ENCODE assay signal across 24 cellular contexts in genomic region chr6:46642928-46643751, GRCh38. TPM values are rescaled to one million over a fixed set of nuclear protein-coding genes. Genes with fewer than 3 reads are reported as not detected.
DNase-seq lines count a peak whose midpoint lies in the region; ATAC-seq, FAIRE-seq and TF ChIP-seq lines count a peak whose summit lies in the region.
"Had no signal": no experiment of that assay in that cellular context is flagged by ENCODE, and none has a peak within 500 bp of the region (broad histone marks: within the 10 kb centered on the region; RNA-seq: fewer than 3 reads in every experiment).

No MANE protein-coding gene starts in this region.

- DNase-seq in activated CD8-positive, alpha-beta T cell treated with anti-CD3 and anti-CD28 coated beads for 36 hours: peak; percentile 5
- no peak for DNase-seq in activated CD8-positive, alpha-beta T cell treated with anti-CD3 and anti-CD28 coated beads, Interleukin-2, amount 10 ng/mL, durations not matched to agents 7 days and 5 days
- no peak for DNase-seq in activated T-helper 1 cell treated with anti-CD3 and anti-CD28 coated beads, Interleukin-12 subunit alpha, Interleukin-12 subunit beta, Interleukin-2, Interleukin-4 antibody, amounts not matched to agents 30 ng/mL and 10 ng/mL and 1 ng/mL, durations not matched to agents 14 hours and 24 hours and 36 hours (ENCODE audit: low spot score)
- DNase-seq in kidney glomerular epithelial cell (lab: John Stamatoyannopoulos, UW): peak; percentile 8
- DNase-seq in urothelium cell line (ENCODE audit: low spot score): no peak
- DNase-seq in endothelial cell (ENCODE audit: low spot score): no peak
- DNase-seq: activated CD4-positive, alpha-beta T cell treated with anti-CD3 and anti-CD28 coated beads for 1 hour; activated CD8-positive, alpha-beta memory T cell treated with anti-CD3 and anti-CD28 coated beads, Interleukin-2, amount 50 U/mL, for 48 hours; Caco-2; foreskin melanocyte; GOT3; KBM-7; MV-4-11; NCI-H1930; NCI-H345 had no signal

- peaks cover 6% of the 10 kb centered on the region for H3K9me3 Mint-ChIP-seq in activated CD8-positive, alpha-beta T cell treated with anti-CD3 and anti-CD28 coated beads for 36 hours
- no peaks in the 10 kb centered on the region for H3K9me3 Mint-ChIP-seq in activated CD8-positive, alpha-beta T cell treated with anti-CD3 and anti-CD28 coated beads, Interleukin-2, amount 10 ng/mL, durations not matched to agents 7 days and 5 days (ENCODE audit: insufficient read depth)
- H3K9me3 Mint-ChIP-seq in activated T-helper 1 cell treated with anti-CD3 and anti-CD28 coated beads, Interleukin-12 subunit alpha, Interleukin-12 subunit beta, Interleukin-2, Interleukin-4 antibody, amounts not matched to agents 30 ng/mL and 10 ng/mL and 1 ng/mL, durations not matched to agents 14 hours and 24 hours and 36 hours: no peaks in the 10 kb centered on the region
- H3K9me3 Mint-ChIP-seq in endothelial cell (ENCODE audit: unreplicated experiment): no peaks in the 10 kb centered on the region
- H3K9me3 Mint-ChIP-seq: dendritic cell treated with granulocyte-macrophage colony-stimulating factor and Interleukin-4, amounts not matched to agents 40 ng/mL and 50 ng/mL, for 4 days had no signal

- peaks cover 11% of the 10 kb centered on the region for H3K4me1 Mint-ChIP-seq in activated CD8-positive, alpha-beta T cell treated with anti-CD3 and anti-CD28 coated beads for 36 hours (ENCODE audit: low read depth)
- H3K4me1 Mint-ChIP-seq in activated CD8-positive, alpha-beta T cell treated with anti-CD3 and anti-CD28 coated beads, Interleukin-2, amount 10 ng/mL, durations not matched to agents 7 days and 5 days (ENCODE audit: low read depth): no peaks in the 10 kb centered on the region
- peaks cover 4% of the 10 kb centered on the region for H3K4me1 Mint-ChIP-seq in activated T-helper 1 cell treated with anti-CD3 and anti-CD28 coated beads, Interleukin-12 subunit alpha, Interleukin-12 subunit beta, Interleukin-2, Interleukin-4 antibody, amounts not matched to agents 30 ng/mL and 10 ng/mL and 1 ng/mL, durations not matched to agents 14 hours and 24 hours and 36 hours (ENCODE audit: low read depth)
- H3K4me1 Mint-ChIP-seq in endothelial cell (ENCODE audit: unreplicated experiment): no peaks in the 10 kb centered on the region
- H3K4me1 Mint-ChIP-seq: B cell had no signal

- POLR2A ChIA-PET in activated CD8-positive, alpha-beta T cell treated with anti-CD3 and anti-CD28 coated beads for 36 hours (lab: Charles Lee): no interaction called here
- POLR2A ChIA-PET in activated CD8-positive, alpha-beta T cell treated with anti-CD3 and anti-CD28 coated beads, Interleukin-2, amount 10 ng/mL, durations not matched to agents 7 days and 5 days (lab: Charles Lee): no interaction called here

- H3K27ac Mint-ChIP-seq in activated CD8-positive, alpha-beta T cell treated with anti-CD3 and anti-CD28 coated beads for 36 hours: peak overlapping the region; percentile 30
- no peak overlapping the region for H3K27ac Mint-ChIP-seq in activated CD8-positive, alpha-beta T cell treated with anti-CD3 and anti-CD28 coated beads, Interleukin-2, amount 10 ng/mL, durations not matched to agents 7 days and 5 days
- peak overlapping the region; percentile 19 for H3K27ac Mint-ChIP-seq in activated T-helper 1 cell treated with anti-CD3 and anti-CD28 coated beads, Interleukin-12 subunit alpha, Interleukin-12 subunit beta, Interleukin-2, Interleukin-4 antibody, amounts not matched to agents 30 ng/mL and 10 ng/mL and 1 ng/mL, durations not matched to agents 14 hours and 24 hours and 36 hours
- no peak overlapping the region for H3K27ac Mint-ChIP-seq in endothelial cell (ENCODE audit: unreplicated experiment)
- H3K27ac Mint-ChIP-seq: B cell; dendritic cell treated with granulocyte-macrophage colony-stimulating factor and Interleukin-4, amounts not matched to agents 40 ng/mL and 50 ng/mL, for 4 days had no signal

- TF ChIP-seq EP300 in Ishikawa (IDR thresholded peaks at IDR 0.05; ENCODE audit: borderline replicate concordance): no peak

- intact Hi-C loops in activated CD8-positive, alpha-beta T cell treated with anti-CD3 and anti-CD28 coated beads for 36 hours (cut with micrococcal nuclease): no loop called here
- intact Hi-C loops in activated T-helper 1 cell treated with anti-CD3 and anti-CD28 coated beads, Interleukin-12 subunit alpha, Interleukin-12 subunit beta, Interleukin-2, Interleukin-4 antibody, amounts not matched to agents 30 ng/mL and 10 ng/mL and 1 ng/mL, durations not matched to agents 14 hours and 24 hours and 36 hours (cut with micrococcal nuclease): no loop called here

- peaks cover 25% of the 10 kb centered on the region for H3K27me3 Mint-ChIP-seq in activated CD8-positive, alpha-beta T cell treated with anti-CD3 and anti-CD28 coated beads for 36 hours
- H3K27me3 Mint-ChIP-seq in activated CD8-positive, alpha-beta T cell treated with anti-CD3 and anti-CD28 coated beads, Interleukin-2, amount 10 ng/mL, durations not matched to agents 7 days and 5 days (ENCODE audit: low read depth): peaks cover 2% of the 10 kb centered on the region
- H3K27me3 Mint-ChIP-seq in activated T-helper 1 cell treated with anti-CD3 and anti-CD28 coated beads, Interleukin-12 subunit alpha, Interleukin-12 subunit beta, Interleukin-2, Interleukin-4 antibody, amounts not matched to agents 30 ng/mL and 10 ng/mL and 1 ng/mL, durations not matched to agents 14 hours and 24 hours and 36 hours (ENCODE audit: insufficient read depth): peaks cover 8% of the 10 kb centered on the region
- H3K27me3 Mint-ChIP-seq in endothelial cell (ENCODE audit: unreplicated experiment): peaks cover 1% of the 10 kb centered on the region

- TF ChIP-seq RAD21 in Ishikawa (IDR thresholded peaks at IDR 0.05; ENCODE audit: low read depth): no peak

- no peak for TF ChIP-seq CTCF in activated CD8-positive, alpha-beta T cell treated with anti-CD3 and anti-CD28 coated beads for 36 hours (IDR thresholded peaks at IDR 0.05)
- no peak for TF ChIP-seq CTCF in endothelial cell (IDR thresholded peaks at IDR 0.05; ENCODE audit: unreplicated experiment)

- CTCF ChIA-PET in activated CD8-positive, alpha-beta T cell treated with anti-CD3 and anti-CD28 coated beads for 36 hours (lab: Charles Lee): no interaction called here
- CTCF ChIA-PET in activated CD8-positive, alpha-beta T cell treated with anti-CD3 and anti-CD28 coated beads, Interleukin-2, amount 10 ng/mL, durations not matched to agents 7 days and 5 days (lab: Charles Lee): no interaction called here

- peak; percentile 93 for ATAC-seq in activated CD8-positive, alpha-beta T cell treated with anti-CD3 and anti-CD28 coated beads for 36 hours
- ATAC-seq in activated CD8-positive, alpha-beta T cell treated with anti-CD3 and anti-CD28 coated beads, Interleukin-2, amount 10 ng/mL, durations not matched to agents 7 days and 5 days: no peak
- no peak for ATAC-seq in GM19395 (IDR thresholded peaks at IDR 0.05; ENCODE audit: unreplicated experiment)

- H3K36me3 Mint-ChIP-seq in activated CD8-positive, alpha-beta T cell treated with anti-CD3 and anti-CD28 coated beads for 36 hours (ENCODE audit: low read depth): no peaks in the 10 kb centered on the region
- no peaks in the 10 kb centered on the region for H3K36me3 Mint-ChIP-seq in activated CD8-positive, alpha-beta T cell treated with anti-CD3 and anti-CD28 coated beads, Interleukin-2, amount 10 ng/mL, durations not matched to agents 7 days and 5 days (ENCODE audit: low read depth)
- no peaks in the 10 kb centered on the region for H3K36me3 Mint-ChIP-seq in activated T-helper 1 cell treated with anti-CD3 and anti-CD28 coated beads, Interleukin-12 subunit alpha, Interleukin-12 subunit beta, Interleukin-2, Interleukin-4 antibody, amounts not matched to agents 30 ng/mL and 10 ng/mL and 1 ng/mL, durations not matched to agents 14 hours and 24 hours and 36 hours (ENCODE audit: low read depth)
- no peaks in the 10 kb centered on the region for H3K36me3 Mint-ChIP-seq in endothelial cell (ENCODE audit: low read depth, unreplicated experiment)

- FAIRE-seq in urothelium cell line (lab: Jason Lieb, UNC): no peak
- FAIRE-seq: A204.1, endothelial cell of umbilical vein had no signal

- H3K4me3 Mint-ChIP-seq in activated CD8-positive, alpha-beta T cell treated with anti-CD3 and anti-CD28 coated beads for 36 hours: no peak overlapping the region
- H3K4me3 Mint-ChIP-seq in activated CD8-positive, alpha-beta T cell treated with anti-CD3 and anti-CD28 coated beads, Interleukin-2, amount 10 ng/mL, durations not matched to agents 7 days and 5 days: no peak overlapping the region
- no peak overlapping the region for H3K4me3 Mint-ChIP-seq in activated T-helper 1 cell treated with anti-CD3 and anti-CD28 coated beads, Interleukin-12 subunit alpha, Interleukin-12 subunit beta, Interleukin-2, Interleukin-4 antibody, amounts not matched to agents 30 ng/mL and 10 ng/mL and 1 ng/mL, durations not matched to agents 14 hours and 24 hours and 36 hours
- no peak overlapping the region for H3K4me3 Mint-ChIP-seq in endothelial cell (ENCODE audit: unreplicated experiment)
- H3K4me3 Mint-ChIP-seq: B cell; dendritic cell treated with granulocyte-macrophage colony-stimulating factor and Interleukin-4, amounts not matched to agents 40 ng/mL and 50 ng/mL, for 4 days had no signal

RNA-seq across cellular contexts. Expression of gene CYP39A1, which starts 9.5 kb away (rescaled TPM):
- not detected for total RNA-seq in activated CD8-positive, alpha-beta T cell treated with anti-CD3 and anti-CD28 coated beads for 36 hours
- total RNA-seq in activated CD8-positive, alpha-beta T cell treated with anti-CD3 and anti-CD28 coated beads, Interleukin-2, amount 10 ng/mL, durations not matched to agents 7 days and 5 days: not detected
- not detected in 2 replicates for total RNA-seq in activated T-helper 1 cell treated with anti-CD3 and anti-CD28 coated beads, Interleukin-12 subunit alpha, Interleukin-12 subunit beta, Interleukin-2, Interleukin-4 antibody, amounts not matched to agents 30 ng/mL and 10 ng/mL and 1 ng/mL, durations not matched to agents 14 hours and 24 hours and 36 hours
- 2.5 TPM for total RNA-seq in endothelial cell (ENCODE audit: unreplicated experiment)
- total RNA-seq: B cell, Caco-2, endothelial cell of umbilical vein had no signal

RNA-seq across cellular contexts. Expression of gene SLC25A27, which starts 9.6 kb away (rescaled TPM):
- under 1 TPM; 0.70 to 0.85 TPM for total RNA-seq in activated CD8-positive, alpha-beta T cell treated with anti-CD3 and anti-CD28 coated beads for 36 hours
- total RNA-seq in activated CD8-positive, alpha-beta T cell treated with anti-CD3 and anti-CD28 coated beads, Interleukin-2, amount 10 ng/mL, durations not matched to agents 7 days and 5 days: not detected
- total RNA-seq in activated T-helper 1 cell treated with anti-CD3 and anti-CD28 coated beads, Interleukin-12 subunit alpha, Interleukin-12 subunit beta, Interleukin-2, Interleukin-4 antibody, amounts not matched to agents 30 ng/mL and 10 ng/mL and 1 ng/mL, durations not matched to agents 14 hours and 24 hours and 36 hours: not detected in 2 replicates
- 4.7 TPM for total RNA-seq in endothelial cell (ENCODE audit: unreplicated experiment)

RNA-seq across cellular contexts. Expression of gene TDRD6, which starts 44.5 kb away (rescaled TPM):
- not detected for total RNA-seq in activated CD8-positive, alpha-beta T cell treated with anti-CD3 and anti-CD28 coated beads for 36 hours
- total RNA-seq in activated CD8-positive, alpha-beta T cell treated with anti-CD3 and anti-CD28 coated beads, Interleukin-2, amount 10 ng/mL, durations not matched to agents 7 days and 5 days: not detected
- total RNA-seq in activated T-helper 1 cell treated with anti-CD3 and anti-CD28 coated beads, Interleukin-12 subunit alpha, Interleukin-12 subunit beta, Interleukin-2, Interleukin-4 antibody, amounts not matched to agents 30 ng/mL and 10 ng/mL and 1 ng/mL, durations not matched to agents 14 hours and 24 hours and 36 hours: not detected in 2 replicates
- total RNA-seq in endothelial cell (ENCODE audit: unreplicated experiment): 0.21 TPM
- total RNA-seq: B cell, Caco-2, Daoy, endothelial cell of umbilical vein, pulmonary artery endothelial cell, RPMI7951 had no signal

Comparison
In these comparisons a context has a peak if more than half of its experiments do, and no peak if none do; other contexts are left out.
1. DNase-seq: peak in activated CD8-positive, alpha-beta T cell treated with anti-CD3 and anti-CD28 coated beads for 36 hours (single experiment) and kidney glomerular epithelial cell (single experiment); none in activated CD8-positive, alpha-beta T cell treated with anti-CD3 and anti-CD28 coated beads, Interleukin-2, amount 10 ng/mL, durations not matched to agents 7 days and 5 days (single experiment), activated T-helper 1 cell treated with anti-CD3 and anti-CD28 coated beads, Interleukin-12 subunit alpha, Interleukin-12 subunit beta, Interleukin-2, Interleukin-4 antibody, amounts not matched to agents 30 ng/mL and 10 ng/mL and 1 ng/mL, durations not matched to agents 14 hours and 24 hours and 36 hours (single experiment), urothelium cell line (single experiment) and endothelial cell (single experiment).
2. H3K27ac Mint-ChIP-seq: peak in activated CD8-positive, alpha-beta T cell treated with anti-CD3 and anti-CD28 coated beads for 36 hours (single experiment) and activated T-helper 1 cell treated with anti-CD3 and anti-CD28 coated beads, Interleukin-12 subunit alpha, Interleukin-12 subunit beta, Interleukin-2, Interleukin-4 antibody, amounts not matched to agents 30 ng/mL and 10 ng/mL and 1 ng/mL, durations not matched to agents 14 hours and 24 hours and 36 hours (single experiment); none in activated CD8-positive, alpha-beta T cell treated with anti-CD3 and anti-CD28 coated beads, Interleukin-2, amount 10 ng/mL, durations not matched to agents 7 days and 5 days (single experiment) and endothelial cell (single experiment).